33 cellular contexts compared by ENCODE assay signal in genomic region chr17:50013079-50013478, GRCh38. TPM values are rescaled to one million over a fixed set of nuclear protein-coding genes. Genes with fewer than 3 reads are reported as not detected.
"Had no signal": no experiment of that assay in that cellular context is flagged by ENCODE, and none has a peak within 500 bp of the region (broad histone marks: within the 10 kb centered on the region; RNA-seq: fewer than 3 reads in every experiment).

No MANE protein-coding gene starts in this region.

- H3K27ac ChIP-seq: ovary, parathyroid adenoma, psoas muscle, skin epidermis, spleen, thoracic aorta, thyroid gland, tibial nerve, upper lobe of left lung, uterus had no signal

- DNase-seq: naive B cell; naive thymus-derived CD8-positive, alpha-beta T cell; nephron progenitor cell; occipital lobe; ovary; posterior cingulate gyrus; psoas muscle; right cardiac atrium; spleen; stimulated activated CD4-positive, alpha-beta T cell treated with anti-CD3 and anti-CD28 coated beads, Interleukin-12 subunit alpha, Interleukin-12 subunit beta, amount 100 ng/mL, for 4 hours; stimulated activated CD4-positive, alpha-beta T cell treated with anti-CD3 and anti-CD28 coated beads, Interleukin-1b, Interleukin-23, amount 100 ng/mL, for 48 hours; stimulated activated CD4-positive, alpha-beta T cell treated with anti-CD3 and anti-CD28 coated beads, Interleukin-4, amount 100 ng/mL, for 1 hour; stimulated activated CD4-positive, alpha-beta T cell treated with anti-CD3 and anti-CD28 coated beads, Interleukin-4, amount 100 ng/mL, for 4 hours; stimulated activated CD8-positive, alpha-beta memory T cell treated with anti-CD3 and anti-CD28 coated beads, Interleukin-4, amount 100 ng/mL, for 48 hours; stimulated activated naive CD4-positive, alpha-beta T cell; stimulated activated naive CD8-positive, alpha-beta T cell treated with anti-CD3 and anti-CD28 coated beads, Interleukin-15, amount 100 ng/mL, for 72 hours; stimulated activated naive CD8-positive, alpha-beta T cell treated with anti-CD3 and anti-CD28 coated beads, Interleukin-15, Interleukin-2, amounts not matched to agents 100 U/mL and 50 U/mL, for 24 hours; thyroid gland; trophoblast cell; upper lobe of left lung; uterus had no signal

- H3K4me1 ChIP-seq: parathyroid adenoma, psoas muscle, spleen, thyroid gland, tibial nerve, upper lobe of left lung, uterus had no signal

- H2AFZ ChIP-seq: parathyroid adenoma had no signal

- H3K9ac ChIP-seq: parathyroid adenoma had no signal

- H3K27me3 ChIP-seq: ovary, thyroid gland, upper lobe of left lung, uterus had no signal

- H3K79me2 ChIP-seq: parathyroid adenoma had no signal

- ATAC-seq: naive thymus-derived CD8-positive, alpha-beta T cell; natural killer cell treated with Interleukin-12 subunit alpha and Interleukin-12 subunit beta and Interleukin-15 and Interleukin-18, amount 100 ng/mL, for 72 hours; psoas muscle; right cardiac atrium; sciatic nerve; stimulated activated memory B cell treated with anti-CD40 and anti-IgM and Interleukin-4, amounts not matched to agents 10 μg/mL and 1 μg/mL and 100 μg/mL, for 72 hours; stimulated activated naive CD8-positive, alpha-beta T cell treated with anti-CD3 and anti-CD28 coated beads, Interleukin-15, amount 100 ng/mL, for 72 hours; stimulated activated naive CD8-positive, alpha-beta T cell treated with anti-CD3 and anti-CD28 coated beads, Interleukin-15, Interleukin-2, amounts not matched to agents 100 U/mL and 50 U/mL, for 24 hours had no signal

- H3K36me3 ChIP-seq: ovary, spleen, thoracic aorta, thyroid gland, tibial nerve, upper lobe of left lung, uterus had no signal

- H3K4me2 ChIP-seq: smooth muscle cell had no signal

- H3K9me3 ChIP-seq: thyroid gland, uterus had no signal

- H3K4me3 ChIP-seq: ovary, psoas muscle, skin epidermis, smooth muscle cell, spleen, thoracic aorta, thyroid gland, tibial nerve, upper lobe of left lung, uterus had no signal

RNA-seq across cellular contexts. Expression of gene DLX3, which starts 18.1 kb away (rescaled TPM):
- total RNA-seq: natural killer cell treated with Interleukin-12 subunit alpha and Interleukin-12 subunit beta and Interleukin-15 and Interleukin-18, amount 100 ng/mL, for 72 hours; occipital lobe; psoas muscle; renal cortical epithelial cell; spleen; urinary bladder had no signal

RNA-seq across cellular contexts. Expression of gene DLX4, which starts 44.1 kb away (rescaled TPM):
- total RNA-seq: myocyte, occipital lobe, psoas muscle, sciatic nerve, smooth muscle cell, temporal lobe, thoracic aorta, tibial nerve, urinary bladder, uterus had no signal
- polyA plus RNA-seq: ovary, psoas muscle had no signal
